In the genomic region with DNA sequence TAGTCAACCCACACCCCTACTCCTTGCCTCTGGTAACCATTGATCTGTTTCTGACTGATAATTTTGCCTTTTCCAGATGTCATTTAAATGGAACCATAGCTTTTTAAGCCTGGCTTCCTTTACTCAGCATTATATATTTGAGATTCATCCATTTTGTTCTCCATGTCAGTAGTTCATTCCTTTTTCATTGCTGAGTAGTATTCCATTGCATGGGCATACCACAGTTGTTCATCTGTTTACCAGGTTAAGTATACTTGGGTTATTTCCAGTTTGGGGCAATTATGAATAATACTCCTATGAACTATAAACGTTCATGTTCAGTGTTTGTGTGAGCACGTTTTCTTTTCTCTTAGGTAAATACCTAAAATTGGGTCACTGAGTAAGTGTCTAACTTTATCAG, we compare ENCODE assay signal across 19 cellular contexts. TPM values are rescaled to one million over a fixed set of nuclear protein-coding genes. Genes with fewer than 3 reads are reported as not detected.
"Had no signal": no experiment of that assay in that cellular context is flagged by ENCODE, and none has a peak within 500 bp of the region (broad histone marks: within the 10 kb centered on the region; RNA-seq: fewer than 3 reads in every experiment).

No MANE protein-coding gene starts in this region.

- H3K4me3 Mint-ChIP-seq: naive thymus-derived CD8-positive, alpha-beta T cell had no signal

- H3K9me3 ChIP-seq: breast epithelium, left lung, SJSA1 had no signal

- H3K36me3 Mint-ChIP-seq: naive thymus-derived CD8-positive, alpha-beta T cell had no signal

- H3K27me3 ChIP-seq: ascending aorta, breast epithelium, esophagus squamous epithelium, left lung, SJSA1, transverse colon had no signal

- FAIRE-seq: kidney had no signal

- ATAC-seq: left lung; naive thymus-derived CD8-positive, alpha-beta T cell had no signal

- DNase-seq: activated CD4-positive, alpha-beta T cell treated with anti-CD3 and anti-CD28 coated beads for 4 hours; activated gamma-delta T cell; cerebellar nuclear complex; effector CD8-positive, alpha-beta T cell; esophagus squamous epithelium; hippocampal formation; left lung; naive thymus-derived CD8-positive, alpha-beta T cell; occipital lobe; stimulated activated naive CD4-positive, alpha-beta T cell; substantia nigra; transverse colon had no signal

- H3K4me1 ChIP-seq: ascending aorta, breast epithelium had no signal

- H3K4me3 ChIP-seq: ascending aorta, breast epithelium, esophagus squamous epithelium, left lung, SJSA1, transverse colon had no signal

- H3K36me3 ChIP-seq: ascending aorta, breast epithelium, esophagus squamous epithelium, SJSA1, transverse colon had no signal

- H3K27ac ChIP-seq: ascending aorta, breast epithelium, SJSA1, transverse colon, VCaP had no signal

- H3K27me3 Mint-ChIP-seq: naive thymus-derived CD8-positive, alpha-beta T cell had no signal

RNA-seq across cellular contexts. Expression of a gene that starts 25.1 kb away (rescaled TPM):
- total RNA-seq: endothelial cell of umbilical vein, fibroblast of villous mesenchyme, SJSA1 had no signal
- polyA plus RNA-seq: endothelial cell of umbilical vein had no signal
